Comparison of ENCODE assay signal across 18 cellular contexts in genomic region chr11:118602331-118602730, GRCh38. TPM values are rescaled to one million over a fixed set of nuclear protein-coding genes. Genes with fewer than 3 reads are reported as not detected.
DNase-seq lines count a peak whose midpoint lies in the region; ATAC-seq, FAIRE-seq and TF ChIP-seq lines count a peak whose summit lies in the region.
"Had no signal": no experiment of that assay in that cellular context is flagged by ENCODE, and none has a peak within 500 bp of the region (broad histone marks: within the 10 kb centered on the region; RNA-seq: fewer than 3 reads in every experiment).

No MANE protein-coding gene starts in this region.

- H3K9ac ChIP-seq in HepG2 (ENCODE audit: insufficient read depth, low read depth, low read length) (no peak overlapping the region), endothelial cell of umbilical vein (replicated peaks; ENCODE audit: extremely low read depth, insufficient read depth, low read length) (no peak overlapping the region), liver (ENCODE audit: low read depth in 1 of 2, low read length in 2 of 2) (no peak overlapping the region)

- H3K79me2 ChIP-seq in HepG2 (ENCODE audit: insufficient read depth, low read length) (no peaks in the 10 kb centered on the region), endothelial cell of umbilical vein (ENCODE audit: control insufficient read depth, insufficient read depth, low read length) (no peaks in the 10 kb centered on the region)

- H3K27me3 ChIP-seq in HepG2 (ENCODE audit: control insufficient read depth in 1 of 2, insufficient read depth in 2 of 2, low read length in 2 of 2) = peaks cover 0 to 6% of the 10 kb centered on the region in 2 experiments; a peak in 1 of 5 replicates
- H3K27me3 ChIP-seq in right lobe of liver = no peaks in the 10 kb centered on the region
- no peaks in the 10 kb centered on the region for H3K27me3 ChIP-seq in endothelial cell of umbilical vein (ENCODE audit: control insufficient read depth in 2 of 2, insufficient read depth in 2 of 2, low read length in 2 of 2)
- no peaks in the 10 kb centered on the region for H3K27me3 ChIP-seq in liver (ENCODE audit: control insufficient read depth in 4 of 4, insufficient read depth in 4 of 4, low read length in 3 of 4)
- H3K27me3 ChIP-seq: SJSA1 had no signal

- no peak for DNase-seq in HepG2 (ENCODE audit: low spot score)
- DNase-seq in right lobe of liver = no peak
- DNase-seq in endothelial cell of umbilical vein (ENCODE audit: low read depth, low spot score) = no peak
- DNase-seq in C1 segment of cervical spinal cord (lab: John Stamatoyannopoulos, UW) = no peak
- no peak for DNase-seq in activated T-cell treated with anti-CD3 and anti-CD28 coated beads, Interleukin-2, amount 50 U/mL, for 48 hours
- DNase-seq: activated CD8-positive, alpha-beta memory T cell treated with anti-CD3 and anti-CD28 coated beads, Interleukin-2, amount 10 ng/mL, durations not matched to agents 7 days and 5 days; MM.1S; naive B cell; NCI-H2107; retina; stimulated activated CD4-positive, alpha-beta T cell treated with anti-CD3 and anti-CD28 coated beads, Interleukin-4, amount 100 ng/mL, for 24 hours; WERI-Rb-1 had no signal

- no peak for TF ChIP-seq POLR2A in HepG2 (IDR thresholded peaks at IDR 0.05; ENCODE audit: insufficient read depth in 1 of 2, low read depth in 2 of 2, low read length in 2 of 2)
- no peak for TF ChIP-seq POLR2A in right lobe of liver (IDR thresholded peaks at IDR 0.05)
- TF ChIP-seq POLR2A in endothelial cell of umbilical vein (IDR thresholded peaks at IDR 0.05; ENCODE audit: low read depth, low read length) = no peak

- H3K36me3 ChIP-seq in HepG2 (replicated peaks in 1 of 2; ENCODE audit: control insufficient read depth in 1 of 2, insufficient read depth in 2 of 2, low read length in 2 of 2) (peaks cover 10 to 41% of the 10 kb centered on the region in 2 experiments), right lobe of liver (peaks cover 0 to 48% (median 39%) of the 10 kb centered on the region in 4 donors), endothelial cell of umbilical vein (ENCODE audit: control insufficient read depth in 2 of 2, extremely low read depth in 1 of 2, insufficient read depth in 2 of 2, low read length in 2 of 2) (peaks cover 10 to 18% of the 10 kb centered on the region in 2 experiments), liver (ENCODE audit: control insufficient read depth in 4 of 4, insufficient read depth in 3 of 4, low read depth in 1 of 4, low read length in 3 of 4) (peaks cover 10 to 39% (median 39%) of the 10 kb centered on the region in 4 donors)

- POLR2A ChIA-PET in HepG2 (lab: Yijun Ruan, JAX) = interaction anchor here (1.3 kb wide), 1 partner anchor 18 kb away, joined by 5 read pairs; no protein-coding TSS in a partner anchor
- POLR2A ChIA-PET in endothelial cell of umbilical vein (lab: Charles Lee) = no interaction called here

- no peak overlapping the region for H3K4me2 ChIP-seq in HepG2 (ENCODE audit: low read depth, low read length)
- H3K4me2 ChIP-seq in endothelial cell of umbilical vein (ENCODE audit: insufficient read depth, low read length) = no peak overlapping the region
- H3K4me2 ChIP-seq: GM23338 had no signal

- no peak overlapping the region for H3K4me3 ChIP-seq in HepG2 (replicated peaks in 1 of 3; ENCODE audit: insufficient read depth in 1 of 3, low read depth in 2 of 3, low read length in 3 of 3)
- no peak overlapping the region for H3K4me3 ChIP-seq in right lobe of liver
- H3K4me3 ChIP-seq in endothelial cell of umbilical vein (replicated peaks in 1 of 3; ENCODE audit: insufficient read depth in 1 of 3, low read depth in 1 of 3, low read length in 3 of 3) = no peak overlapping the region
- no peak overlapping the region for H3K4me3 ChIP-seq in liver (ENCODE audit: low read depth in 1 of 3, low read length in 3 of 3)
- H3K4me3 ChIP-seq: GM23338, SJSA1 had no signal

- H3K4me1 ChIP-seq in HepG2 (ENCODE audit: insufficient read depth, low read length) (peaks cover 29% of the 10 kb centered on the region), right lobe of liver (no peaks in the 10 kb centered on the region), endothelial cell of umbilical vein (ENCODE audit: control insufficient read depth, extremely low read depth, insufficient read depth, low read length) (no peaks in the 10 kb centered on the region), liver (ENCODE audit: control insufficient read depth in 4 of 4, insufficient read depth in 4 of 4, low read length in 3 of 4) (peaks cover 0 to under 1% (median 0%) of the 10 kb centered on the region in 4 donors)

- intact Hi-C loops in HepG2 (cut with micrococcal nuclease; ENCODE audit: unreplicated experiment) = no loop called here
- intact Hi-C loops in right lobe of liver (cut with DNase I) = no loop called here
- intact Hi-C loops in endothelial cell of umbilical vein (cut with micrococcal nuclease) = no loop called here

- dilution Hi-C loops in endothelial cell of umbilical vein (cut with MboI; ENCODE audit: extremely low pct_ligation_motif_present, low sequenced_read_pairs) = no loop called here

- CTCF ChIA-PET in HepG2 (lab: Yijun Ruan, JAX; ENCODE audit: low intra/inter-chr PET ratio, low total read pairs) = no interaction called here
- CTCF ChIA-PET in endothelial cell of umbilical vein (lab: Charles Lee) = interaction anchor here (1.5 to 9.3 kb wide), 2 partner anchors 9 to 33 kb away, joined by 3 to 82 read pairs; no protein-coding TSS in a partner anchor

- 96% methylated on average over 3 of the region's 3 CpGs for WGBS in HepG2 (ENCODE audit: low lambda C conversion rate)
- 79% methylated on average over 3 of the region's 3 CpGs for WGBS in right lobe of liver (ENCODE audit: insufficient coverage, low coverage, low lambda C conversion rate, missing lambda C conversion rate)
- WGBS in liver = 83% methylated on average over 3 of the region's 3 CpGs

- H3K9me1 ChIP-seq in endothelial cell of umbilical vein (replicated peaks; ENCODE audit: control insufficient read depth, extremely low read depth, insufficient read depth, low read length) = no peaks in the 10 kb centered on the region

- H3K9me3 ChIP-seq in HepG2 (ENCODE audit: low read length) = no peaks in the 10 kb centered on the region
- H3K9me3 ChIP-seq in right lobe of liver = no peaks in the 10 kb centered on the region
- no peaks in the 10 kb centered on the region for H3K9me3 ChIP-seq in endothelial cell of umbilical vein (replicated peaks; ENCODE audit: control insufficient read depth, insufficient read depth, low read length)
- no peaks in the 10 kb centered on the region for H3K9me3 ChIP-seq in liver (ENCODE audit: control insufficient read depth in 4 of 4, low read length in 3 of 4)
- H3K9me3 ChIP-seq: SJSA1 had no signal

- TF ChIP-seq CTCF in HepG2 (CRISPR knock-in tag; IDR thresholded peaks at IDR 0.05) = no peak
- TF ChIP-seq CTCF in right lobe of liver (IDR thresholded peaks at IDR 0.05) = no peak
- TF ChIP-seq CTCF in endothelial cell of umbilical vein (IDR thresholded peaks at IDR 0.05; ENCODE audit: extremely low read depth in 1 of 2, insufficient read depth in 1 of 2, low read depth in 1 of 2, low read length in 2 of 2) = no peak
- no peak for TF ChIP-seq CTCF in liver (IDR thresholded peaks at IDR 0.05; ENCODE audit: low read depth, low read length, missing input control)

- H3K27ac ChIP-seq in HepG2 (ENCODE audit: extremely low read length, insufficient read depth, low read length) = no peak overlapping the region
- no peak overlapping the region for H3K27ac ChIP-seq in right lobe of liver
- H3K27ac ChIP-seq in endothelial cell of umbilical vein (ENCODE audit: insufficient read depth, low read depth, low read length) = no peak overlapping the region
- H3K27ac ChIP-seq in liver (ENCODE audit: low read depth in 1 of 2, low read length in 2 of 2) = no peak overlapping the region
- H3K27ac ChIP-seq: SJSA1, WERI-Rb-1 had no signal

- H2AFZ ChIP-seq in HepG2 (ENCODE audit: low read length) = no peak overlapping the region
- no peak overlapping the region for H2AFZ ChIP-seq in endothelial cell of umbilical vein (ENCODE audit: low read depth, low read length)
- H2AFZ ChIP-seq: GM23338 had no signal

- TF ChIP-seq RAD21 in HepG2 (CRISPR knock-in tag; IDR thresholded peaks at IDR 0.05) = no peak
- peak in 1 of 2 donors; percentile 9 for TF ChIP-seq RAD21 in liver (IDR thresholded peaks at IDR 0.05)

- BruUV-seq in HepG2 (replicated peaks; lab: Mats Ljungman, UMichigan) (no TSS peak), endothelial cell of umbilical vein (replicated peaks; lab: Mats Ljungman, UMichigan) (TSS peak; percentile 51)

- TF ChIP-seq EP300 in HepG2 (IDR thresholded peaks at IDR 0.05; ENCODE audit: low read depth in 2 of 2, low read length in 2 of 2) (no peak), HepG2 (CRISPR knock-in tag; IDR thresholded peaks at IDR 0.05; ENCODE audit: borderline replicate concordance) (no peak)

- FAIRE-seq in HepG2 (lab: Jason Lieb, UNC) (no peak), endothelial cell of umbilical vein (lab: Jason Lieb, UNC) (no peak)
- FAIRE-seq: urothelium cell line had no signal

- in situ Hi-C loops in HepG2 (cut with HindIII; ENCODE audit: extremely low pct_ligation_motif_present, low pct_unique_long_range_greater_than_20kb) = no loop called here

- ATAC-seq in HepG2 (no peak), right lobe of liver (no peak), GM18868 (IDR thresholded peaks at IDR 0.05; ENCODE audit: unreplicated experiment) (no peak), HG02759 (IDR thresholded peaks at IDR 0.05; ENCODE audit: unreplicated experiment) (no peak)
- ATAC-seq: activated CD8-positive, alpha-beta memory T cell treated with anti-CD3 and anti-CD28 coated beads, Interleukin-2, amount 10 ng/mL, durations not matched to agents 7 days and 5 days; GM23338 had no signal

- no peaks in the 10 kb centered on the region for H4K20me1 ChIP-seq in HepG2 (ENCODE audit: insufficient read depth, low read length)
- H4K20me1 ChIP-seq in endothelial cell of umbilical vein (replicated peaks; ENCODE audit: control insufficient read depth, extremely low read depth, insufficient read depth, low read length) = no peaks in the 10 kb centered on the region

RNA-seq across cellular contexts. Expression of gene PHLDB1, which starts 5.1 kb away (rescaled TPM):
- 9.9 and 13.8 TPM in 2 replicates for total RNA-seq in HepG2 (2016; rRNA removed; fragmentation: Illumina TruSeq; extraction: Trizol)
- 3.6 and 5.0 TPM in 2 replicates for total RNA-seq in HepG2 (2016; cell fraction: cytosol; rRNA removed; fragmentation: Illumina TruSeq; extraction: Trizol; ENCODE audit: low read depth)
- total RNA-seq in HepG2 (2016; cell fraction: insoluble cytoplasmic fraction; rRNA removed; fragmentation: Illumina TruSeq; extraction: Trizol) = 7.9 and 11.9 TPM in 2 replicates
- 7.7 and 8.9 TPM in 2 replicates for total RNA-seq in HepG2 (2016; cell fraction: membrane; rRNA removed; fragmentation: Illumina TruSeq; extraction: Trizol)
- 12.4 and 22.0 TPM in 2 replicates for total RNA-seq in HepG2 (2016; cell fraction: nucleus; rRNA removed; fragmentation: Illumina TruSeq; extraction: Trizol)
- 14.2 and 18.3 TPM in 2 replicates for polyA plus RNA-seq in HepG2 (2011; rRNA removed)
- polyA plus RNA-seq in HepG2 (2011; cell fraction: cytosol; rRNA removed) = 9.1 and 10.7 TPM in 2 replicates
- 57.1 and 61.1 TPM in 2 replicates for polyA plus RNA-seq in HepG2 (2011; cell fraction: nucleus; rRNA removed)
- 7.5 and 8.6 TPM in 2 replicates for polyA plus RNA-seq in HepG2 (2012)
- 1.4 TPM in 2 replicates for polyA plus RNA-seq in HepG2 (2016; cell fraction: cytosol; fragmentation: Illumina TruSeq; extraction: Trizol; ENCODE audit: low read depth)
- 7.3 and 8.6 TPM in 2 replicates for polyA plus RNA-seq in HepG2 (2016; cell fraction: insoluble cytoplasmic fraction; fragmentation: Illumina TruSeq; extraction: Trizol; ENCODE audit: low read depth)
- polyA plus RNA-seq in HepG2 (2016; cell fraction: membrane; fragmentation: Illumina TruSeq; extraction: Trizol; ENCODE audit: low read depth) = 2.1 and 2.9 TPM in 2 replicates
- polyA plus RNA-seq in HepG2 (2016; cell fraction: nucleus; fragmentation: Illumina TruSeq; extraction: Trizol; ENCODE audit: insufficient read depth, low read depth) = 34.7 and 36.2 TPM in 2 replicates
- polyA minus RNA-seq in HepG2 (2011; rRNA and poly(A)+ RNA removed; ENCODE audit: low replicate concordance) = 17.4 and 33.6 TPM in 2 replicates
- polyA minus RNA-seq in HepG2 (2011; cell fraction: cytosol; rRNA and poly(A)+ RNA removed) = 12.5 and 14.8 TPM in 2 replicates
- polyA minus RNA-seq in HepG2 (2011; cell fraction: nucleus; rRNA and poly(A)+ RNA removed) = 33.9 and 34.2 TPM in 2 replicates
- 10 to 100 TPM in 1 of 6 experiments, 1 to 10 TPM in 5; 5.4 to 11.7 (median 6.3) TPM for total RNA-seq in right lobe of liver
- 183 and 227 TPM in 2 replicates for total RNA-seq in endothelial cell of umbilical vein
- polyA plus RNA-seq in endothelial cell of umbilical vein = 99.7 and 109 TPM in 2 replicates
- 69.9 and 75.8 TPM in 2 replicates for polyA plus RNA-seq in endothelial cell of umbilical vein (2011; cell fraction: cytosol; rRNA removed)
- 320 and 340 TPM in 2 replicates for polyA plus RNA-seq in endothelial cell of umbilical vein (2011; cell fraction: nucleus; rRNA removed)
- 99.4 and 105 TPM in 2 replicates for polyA plus RNA-seq in endothelial cell of umbilical vein (2012)
- 149 and 151 TPM in 2 replicates for polyA minus RNA-seq in endothelial cell of umbilical vein
- 4.6 TPM for polyA minus RNA-seq in endothelial cell of umbilical vein (2011; cell fraction: cytosol; rRNA and poly(A)+ RNA removed)
- polyA minus RNA-seq in endothelial cell of umbilical vein (2011; cell fraction: nucleus; rRNA and poly(A)+ RNA removed) = 155 and 169 TPM in 2 replicates
- total RNA-seq in liver = 10 to 100 TPM in 1 of 2 donors, 1 to 10 TPM in 1; 6.8 to 15.4 TPM
- polyA plus RNA-seq in liver = 1 to 10 TPM; 4.8 to 5.3 TPM

RNA-seq across cellular contexts. Expression of gene ARCN1, which starts 30.1 kb away (rescaled TPM):
- total RNA-seq in HepG2 (2016; rRNA removed; fragmentation: Illumina TruSeq; extraction: Trizol) (148 and 215 TPM in 2 replicates), right lobe of liver (10 to 100 TPM; 58.3 to 91.7 (median 75.8) TPM), endothelial cell of umbilical vein (168 and 172 TPM in 2 replicates), liver (10 to 100 TPM; 40.1 to 95.4 TPM)
- total RNA-seq in HepG2 (2016; cell fraction: cytosol; rRNA removed; fragmentation: Illumina TruSeq; extraction: Trizol; ENCODE audit: low read depth) = 21.7 and 21.9 TPM in 2 replicates
- total RNA-seq in HepG2 (2016; cell fraction: insoluble cytoplasmic fraction; rRNA removed; fragmentation: Illumina TruSeq; extraction: Trizol) = 143 and 206 TPM in 2 replicates
- total RNA-seq in HepG2 (2016; cell fraction: membrane; rRNA removed; fragmentation: Illumina TruSeq; extraction: Trizol) = 62.1 and 63.9 TPM in 2 replicates
- total RNA-seq in HepG2 (2016; cell fraction: nucleus; rRNA removed; fragmentation: Illumina TruSeq; extraction: Trizol) = 61.5 and 78.3 TPM in 2 replicates
- polyA plus RNA-seq in HepG2 (2011; rRNA removed) (143 and 200 TPM in 2 replicates), endothelial cell of umbilical vein (180 and 188 TPM in 2 replicates), liver (10 to 100 TPM; 36.7 to 63.5 TPM)
- polyA plus RNA-seq in HepG2 (2011; cell fraction: cytosol; rRNA removed) = 147 and 192 TPM in 2 replicates
- 33.6 and 35.8 TPM in 2 replicates for polyA plus RNA-seq in HepG2 (2011; cell fraction: nucleus; rRNA removed)
- polyA plus RNA-seq in HepG2 (2012) = 80.9 and 111 TPM in 2 replicates
- polyA plus RNA-seq in HepG2 (2016; cell fraction: cytosol; fragmentation: Illumina TruSeq; extraction: Trizol; ENCODE audit: low read depth) = 9.1 and 10.1 TPM in 2 replicates
- 221 and 222 TPM in 2 replicates for polyA plus RNA-seq in HepG2 (2016; cell fraction: insoluble cytoplasmic fraction; fragmentation: Illumina TruSeq; extraction: Trizol; ENCODE audit: low read depth)
- polyA plus RNA-seq in HepG2 (2016; cell fraction: membrane; fragmentation: Illumina TruSeq; extraction: Trizol; ENCODE audit: low read depth) = 36.4 and 39.3 TPM in 2 replicates
- polyA plus RNA-seq in HepG2 (2016; cell fraction: nucleus; fragmentation: Illumina TruSeq; extraction: Trizol; ENCODE audit: insufficient read depth, low read depth) = 95.2 and 101 TPM in 2 replicates
- 78.7 and 166 TPM in 2 replicates for polyA minus RNA-seq in HepG2 (2011; rRNA and poly(A)+ RNA removed; ENCODE audit: low replicate concordance)
- 105 and 121 TPM in 2 replicates for polyA minus RNA-seq in HepG2 (2011; cell fraction: cytosol; rRNA and poly(A)+ RNA removed)
- 31.7 and 41.9 TPM in 2 replicates for polyA minus RNA-seq in HepG2 (2011; cell fraction: nucleus; rRNA and poly(A)+ RNA removed)
- polyA plus RNA-seq in endothelial cell of umbilical vein (2011; cell fraction: cytosol; rRNA removed) = 184 and 190 TPM in 2 replicates
- polyA plus RNA-seq in endothelial cell of umbilical vein (2011; cell fraction: nucleus; rRNA removed) = 83.4 and 98.1 TPM in 2 replicates
- polyA plus RNA-seq in endothelial cell of umbilical vein (2012) = 138 and 176 TPM in 2 replicates
- polyA minus RNA-seq in endothelial cell of umbilical vein = 185 and 191 TPM in 2 replicates
- polyA minus RNA-seq in endothelial cell of umbilical vein (2011; cell fraction: cytosol; rRNA and poly(A)+ RNA removed) = 49.5 TPM
- polyA minus RNA-seq in endothelial cell of umbilical vein (2011; cell fraction: nucleus; rRNA and poly(A)+ RNA removed) = 38.0 and 59.9 TPM in 2 replicates

RNA-seq across cellular contexts. Expression of gene IFT46, which starts 36.6 kb away (rescaled TPM):
- total RNA-seq in HepG2 (2016; rRNA removed; fragmentation: Illumina TruSeq; extraction: Trizol) = 15.4 and 23.9 TPM in 2 replicates
- 12.4 and 18.8 TPM in 2 replicates for total RNA-seq in HepG2 (2016; cell fraction: cytosol; rRNA removed; fragmentation: Illumina TruSeq; extraction: Trizol; ENCODE audit: low read depth)
- total RNA-seq in HepG2 (2016; cell fraction: insoluble cytoplasmic fraction; rRNA removed; fragmentation: Illumina TruSeq; extraction: Trizol) = 14.7 and 23.4 TPM in 2 replicates
- total RNA-seq in HepG2 (2016; cell fraction: membrane; rRNA removed; fragmentation: Illumina TruSeq; extraction: Trizol) = 10.2 and 11.5 TPM in 2 replicates
- 7.4 and 8.0 TPM in 2 replicates for total RNA-seq in HepG2 (2016; cell fraction: nucleus; rRNA removed; fragmentation: Illumina TruSeq; extraction: Trizol)
- polyA plus RNA-seq in HepG2 (2011; rRNA removed) = 9.3 and 9.8 TPM in 2 replicates
- polyA plus RNA-seq in HepG2 (2011; cell fraction: cytosol; rRNA removed) = 8.2 and 9.6 TPM in 2 replicates
- 3.4 and 5.1 TPM in 2 replicates for polyA plus RNA-seq in HepG2 (2011; cell fraction: nucleus; rRNA removed)
- 5.8 and 8.4 TPM in 2 replicates for polyA plus RNA-seq in HepG2 (2012)
- 2.6 and 2.9 TPM in 2 replicates for polyA plus RNA-seq in HepG2 (2016; cell fraction: cytosol; fragmentation: Illumina TruSeq; extraction: Trizol; ENCODE audit: low read depth)
- 20.5 and 21.3 TPM in 2 replicates for polyA plus RNA-seq in HepG2 (2016; cell fraction: insoluble cytoplasmic fraction; fragmentation: Illumina TruSeq; extraction: Trizol; ENCODE audit: low read depth)
- polyA plus RNA-seq in HepG2 (2016; cell fraction: membrane; fragmentation: Illumina TruSeq; extraction: Trizol; ENCODE audit: low read depth) = 5.9 TPM in 2 replicates
- 9.4 and 10.2 TPM in 2 replicates for polyA plus RNA-seq in HepG2 (2016; cell fraction: nucleus; fragmentation: Illumina TruSeq; extraction: Trizol; ENCODE audit: insufficient read depth, low read depth)
- 9.5 and 19.1 TPM in 2 replicates for polyA minus RNA-seq in HepG2 (2011; rRNA and poly(A)+ RNA removed; ENCODE audit: low replicate concordance)
- polyA minus RNA-seq in HepG2 (2011; cell fraction: cytosol; rRNA and poly(A)+ RNA removed) = 5.0 and 5.8 TPM in 2 replicates
- 4.4 and 6.0 TPM in 2 replicates for polyA minus RNA-seq in HepG2 (2011; cell fraction: nucleus; rRNA and poly(A)+ RNA removed)
- total RNA-seq in right lobe of liver = 1 to 10 TPM; 4.0 to 6.4 (median 5.2) TPM
- 16.7 and 17.0 TPM in 2 replicates for total RNA-seq in endothelial cell of umbilical vein
- polyA plus RNA-seq in endothelial cell of umbilical vein = 26.5 and 28.7 TPM in 2 replicates
- polyA plus RNA-seq in endothelial cell of umbilical vein (2011; cell fraction: cytosol; rRNA removed) = 30.0 and 32.2 TPM in 2 replicates
- 31.6 and 32.7 TPM in 2 replicates for polyA plus RNA-seq in endothelial cell of umbilical vein (2011; cell fraction: nucleus; rRNA removed)
- 21.6 and 26.2 TPM in 2 replicates for polyA plus RNA-seq in endothelial cell of umbilical vein (2012)
- 24.4 and 30.5 TPM in 2 replicates for polyA minus RNA-seq in endothelial cell of umbilical vein
- polyA minus RNA-seq in endothelial cell of umbilical vein (2011; cell fraction: cytosol; rRNA and poly(A)+ RNA removed) = 9.1 TPM
- polyA minus RNA-seq in endothelial cell of umbilical vein (2011; cell fraction: nucleus; rRNA and poly(A)+ RNA removed) = 7.5 and 11.7 TPM in 2 replicates
- total RNA-seq in liver = 1 to 10 TPM; 3.9 to 6.4 TPM
- 1 to 10 TPM; 3.9 to 4.6 TPM for polyA plus RNA-seq in liver
